ENCODE assay signal across 1 cellular context in genomic region chr12:4302881-4303280, GRCh38.
A peak's percentile ranks its signal among the peaks of the same experiment; 100 is the strongest.
TF ChIP-seq lines count a peak whose summit lies in the region.

No MANE protein-coding gene starts in this region.

TF ChIP-seq in HepG2, 621 proteins besides CTCF, POLR2A, EP300 and RAD21 (continued from another document and continues in another):
- TF ChIP-seq ZNF772 (CRISPR knock-in tag; IDR thresholded peaks at IDR 0.05) = 0 out of 2 replicates have a peak, but pooled peaks have one; percentile 31
- peak; percentile 56; the same call in 1 of the 2 replicates for TF ChIP-seq POLR2G (IDR thresholded peaks at IDR 0.05; ENCODE audit: low read depth, low read length)
- TF ChIP-seq ZNF841 (CRISPR knock-in tag; IDR thresholded peaks at IDR 0.05; ENCODE audit: borderline replicate concordance) = no peak
- no peak for TF ChIP-seq PAF1 (CRISPR knock-in tag; IDR thresholded peaks at IDR 0.05)
- no peak for TF ChIP-seq DPF2 (CRISPR knock-in tag; IDR thresholded peaks at IDR 0.05; ENCODE audit: borderline replicate concordance, low read depth)
- TF ChIP-seq ZNF574 (CRISPR knock-in tag; IDR thresholded peaks at IDR 0.05) = peak; percentile 18; the same call in 1 of the 2 replicates
- no peak for TF ChIP-seq TAF1 (CRISPR knock-in tag; IDR thresholded peaks at IDR 0.05)
- TF ChIP-seq ZBTB42 (CRISPR knock-in tag; IDR thresholded peaks at IDR 0.05) = no peak
- no peak for TF ChIP-seq ZNF282 (IDR thresholded peaks at IDR 0.05; ENCODE audit: partially characterized antibody)
- no peak for TF ChIP-seq ZNF431 (CRISPR knock-in tag; IDR thresholded peaks at IDR 0.05; ENCODE audit: borderline replicate concordance, low read depth)
- peak; percentile 57; the same call in 1 of the 2 replicates for TF ChIP-seq HNF4G (IDR thresholded peaks at IDR 0.05; ENCODE audit: borderline replicate concordance, low read depth, low read length)
- no peak for TF ChIP-seq HNF4G (CRISPR knock-in tag; IDR thresholded peaks at IDR 0.05; ENCODE audit: borderline replicate concordance, low read depth)
- no peak for TF ChIP-seq HNF1A (IDR thresholded peaks at IDR 0.05; ENCODE audit: low read depth)
- TF ChIP-seq HNF1A (CRISPR knock-in tag; IDR thresholded peaks at IDR 0.05; ENCODE audit: borderline replicate concordance) = no peak
- TF ChIP-seq ZNF441 (CRISPR knock-in tag; IDR thresholded peaks at IDR 0.05; ENCODE audit: borderline replicate concordance) = no peak
- no peak for TF ChIP-seq NR2F1 (CRISPR knock-in tag; IDR thresholded peaks at IDR 0.05)
- no peak for TF ChIP-seq ZNF484 (CRISPR knock-in tag; IDR thresholded peaks at IDR 0.05; ENCODE audit: borderline replicate concordance, low read depth)
- no peak for TF ChIP-seq KDM6A (CRISPR knock-in tag; IDR thresholded peaks at IDR 0.05; ENCODE audit: low read depth)
- TF ChIP-seq NFAT5 (CRISPR knock-in tag; IDR thresholded peaks at IDR 0.05) = 0 out of 2 replicates have a peak, but pooled peaks have one; percentile 48
- no peak for TF ChIP-seq ZHX2 (IDR thresholded peaks at IDR 0.05; ENCODE audit: low read depth)
- no peak for TF ChIP-seq ZHX2 (CRISPR knock-in tag; IDR thresholded peaks at IDR 0.05; ENCODE audit: borderline replicate concordance)
- TF ChIP-seq PAXIP1 (CRISPR knock-in tag; conservative IDR thresholded peaks at IDR 0.05) = peak; percentile 61
- TF ChIP-seq ZNF773 (CRISPR knock-in tag; IDR thresholded peaks at IDR 0.05; ENCODE audit: borderline replicate concordance) = no peak
- TF ChIP-seq ZNF879 (CRISPR knock-in tag; IDR thresholded peaks at IDR 0.05) = no peak
- TF ChIP-seq E2F1 (CRISPR knock-in tag; IDR thresholded peaks at IDR 0.05) = no peak; the same call in 1 of the 2 replicates
- no peak for TF ChIP-seq MXD1 (CRISPR knock-in tag; IDR thresholded peaks at IDR 0.05)
- TF ChIP-seq TBX2 (CRISPR knock-in tag; IDR thresholded peaks at IDR 0.05; ENCODE audit: borderline replicate concordance) = no peak
- no peak for TF ChIP-seq ZSCAN9 (CRISPR knock-in tag; IDR thresholded peaks at IDR 0.05; ENCODE audit: borderline replicate concordance)
- no peak for TF ChIP-seq FOXO1 (CRISPR knock-in tag; IDR thresholded peaks at IDR 0.05)
- no peak for TF ChIP-seq KLF9 (CRISPR knock-in tag; IDR thresholded peaks at IDR 0.05; ENCODE audit: low read depth)
- peak; percentile 54 for TF ChIP-seq HNF4A (CRISPR knock-in tag; IDR thresholded peaks at IDR 0.05)
- TF ChIP-seq CBX1 (IDR thresholded peaks at IDR 0.05; ENCODE audit: low read depth) = no peak
- TF ChIP-seq ZNF83 (CRISPR knock-in tag; IDR thresholded peaks at IDR 0.05; ENCODE audit: borderline replicate concordance) = no peak
